In the genomic region with DNA sequence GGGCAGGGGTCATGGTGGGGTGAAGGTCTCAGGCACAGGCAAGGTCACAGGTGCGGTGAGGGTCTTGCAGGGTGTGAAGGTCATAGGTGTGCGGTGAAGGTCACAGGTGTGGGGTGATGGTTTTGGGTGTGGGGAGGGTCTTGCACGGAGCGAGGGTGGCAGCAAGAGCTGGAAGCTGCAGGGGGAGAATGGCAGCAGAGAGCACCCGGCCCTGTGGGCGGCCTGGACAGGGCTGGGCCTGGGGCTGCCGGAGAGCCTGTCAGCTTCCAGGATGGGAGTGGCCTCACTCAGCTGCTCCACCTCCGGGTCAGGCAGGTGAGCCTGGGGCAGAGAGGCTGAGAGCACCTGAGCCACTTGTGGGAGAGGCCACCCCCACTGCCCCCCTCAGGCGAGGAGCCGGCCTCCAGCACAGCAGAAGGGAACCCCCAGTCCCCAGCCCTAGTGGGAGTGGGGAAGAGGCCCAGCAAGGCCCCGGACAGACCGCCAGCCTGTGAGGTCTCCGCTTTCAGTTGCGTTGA, we compare ENCODE assay signal across 17 cellular contexts. TPM values are rescaled to one million over a fixed set of nuclear protein-coding genes. Genes with fewer than 3 reads are reported as not detected.
A peak's percentile ranks its signal among the peaks of the same experiment; 100 is the strongest.
DNase-seq lines count a peak whose midpoint lies in the region; ATAC-seq and TF ChIP-seq lines count a peak whose summit lies in the region.
"Had no signal": no experiment of that assay in that cellular context is flagged by ENCODE, and none has a peak within 500 bp of the region (broad histone marks: within the 10 kb centered on the region; RNA-seq: fewer than 3 reads in every experiment).

No MANE protein-coding gene starts in this region.

- H3K27ac Mint-ChIP-seq in natural killer cell treated with Interleukin-12 subunit alpha and Interleukin-12 subunit beta and Interleukin-15 and Interleukin-18, amount 100 ng/mL, for 72 hours = no peak overlapping the region
- H3K27ac Mint-ChIP-seq in natural killer cell = no peak overlapping the region

- no peaks in the 10 kb centered on the region for H3K36me3 Mint-ChIP-seq in natural killer cell treated with Interleukin-12 subunit alpha and Interleukin-12 subunit beta and Interleukin-15 and Interleukin-18, amount 100 ng/mL, for 72 hours
- no peaks in the 10 kb centered on the region for H3K36me3 Mint-ChIP-seq in natural killer cell

- H3K36me3 ChIP-seq in body of pancreas (replicated peaks in 1 of 2; ENCODE audit: insufficient read depth in 1 of 2, low read depth in 2 of 2) = no peaks in the 10 kb centered on the region
- H3K36me3 ChIP-seq in lower lobe of right lung = peaks cover under 1% of the 10 kb centered on the region
- no peaks in the 10 kb centered on the region for H3K36me3 ChIP-seq in aorta (ENCODE audit: control insufficient read depth in 1 of 2, insufficient read depth in 2 of 2, low read length in 1 of 2)

- no peaks in the 10 kb centered on the region for H3K9me3 Mint-ChIP-seq in natural killer cell treated with Interleukin-12 subunit alpha and Interleukin-12 subunit beta and Interleukin-15 and Interleukin-18, amount 100 ng/mL, for 72 hours
- H3K9me3 Mint-ChIP-seq in natural killer cell = no peaks in the 10 kb centered on the region
- H3K9me3 Mint-ChIP-seq: naive thymus-derived CD4-positive, alpha-beta T cell had no signal

- no peaks in the 10 kb centered on the region for H3K27me3 Mint-ChIP-seq in natural killer cell treated with Interleukin-12 subunit alpha and Interleukin-12 subunit beta and Interleukin-15 and Interleukin-18, amount 100 ng/mL, for 72 hours
- H3K27me3 Mint-ChIP-seq in natural killer cell (ENCODE audit: low read depth in 2 of 2) = no peaks in the 10 kb centered on the region
- H3K27me3 Mint-ChIP-seq: naive thymus-derived CD4-positive, alpha-beta T cell had no signal

- H3K27me3 ChIP-seq in body of pancreas (no peaks in the 10 kb centered on the region), lower lobe of right lung (ENCODE audit: low read depth) (no peaks in the 10 kb centered on the region), aorta (ENCODE audit: control insufficient read depth in 1 of 2, insufficient read depth in 2 of 2, low read length in 1 of 2) (no peaks in the 10 kb centered on the region)
- H3K27me3 ChIP-seq: esophagus muscularis mucosa had no signal

- WGBS in body of pancreas, 2 donors = 67 to 75% methylated on average over 8 to 14 of the region's 14 CpGs
- WGBS in aorta, 2 donors = 83 to 92% methylated on average over 14 of the region's 14 CpGs

- no peaks in the 10 kb centered on the region for H3K9me3 ChIP-seq in body of pancreas
- no peaks in the 10 kb centered on the region for H3K9me3 ChIP-seq in lower lobe of right lung
- no peaks in the 10 kb centered on the region for H3K9me3 ChIP-seq in aorta (ENCODE audit: control insufficient read depth, low read length)
- H3K9me3 ChIP-seq: esophagus muscularis mucosa had no signal

- no peak overlapping the region for H3K4me3 Mint-ChIP-seq in natural killer cell treated with Interleukin-12 subunit alpha and Interleukin-12 subunit beta and Interleukin-15 and Interleukin-18, amount 100 ng/mL, for 72 hours
- no peak overlapping the region for H3K4me3 Mint-ChIP-seq in natural killer cell
- H3K4me3 Mint-ChIP-seq: naive thymus-derived CD4-positive, alpha-beta T cell had no signal

- peaks cover 0 to 6% of the 10 kb centered on the region in 2 donors for H3K4me1 Mint-ChIP-seq in natural killer cell treated with Interleukin-12 subunit alpha and Interleukin-12 subunit beta and Interleukin-15 and Interleukin-18, amount 100 ng/mL, for 72 hours (ENCODE audit: low read depth in 2 of 2)
- peaks cover 6 to 8% of the 10 kb centered on the region in 2 donors for H3K4me1 Mint-ChIP-seq in natural killer cell
- H3K4me1 Mint-ChIP-seq: naive thymus-derived CD4-positive, alpha-beta T cell had no signal

- intact Hi-C loops in natural killer cell (cut with micrococcal nuclease) (no loop called here), body of pancreas (cut with DNase I) (no loop called here), lower lobe of right lung (cut with DNase I) (no loop called here), aorta (cut with DNase I) (no loop called here)

- TF ChIP-seq CTCF in natural killer cell (IDR thresholded peaks at IDR 0.05) = no peak
- no peak for TF ChIP-seq CTCF in body of pancreas (IDR thresholded peaks at IDR 0.05)
- TF ChIP-seq CTCF in lower lobe of right lung (IDR thresholded peaks at IDR 0.05) = no peak
- no peak for TF ChIP-seq CTCF in GM13976 (IDR thresholded peaks at IDR 0.05; ENCODE audit: borderline replicate concordance, control extremely low read depth, extremely low read depth, insufficient read depth, missing control alignments)

- in situ Hi-C loops in GM13976 (cut with MboI; ENCODE audit: low sequenced_read_pairs, unreplicated experiment) = no loop called here

- ATAC-seq in natural killer cell treated with Interleukin-12 subunit alpha and Interleukin-12 subunit beta and Interleukin-15 and Interleukin-18, amount 100 ng/mL, for 72 hours = no peak
- ATAC-seq in natural killer cell (no peak), body of pancreas (peak; percentile 45), lower lobe of right lung (peak; percentile 88 to 91), aorta (ENCODE audit: low FRiP score) (no peak), GM19035 (IDR thresholded peaks at IDR 0.05; ENCODE audit: unreplicated experiment) (no peak)
- ATAC-seq: left lobe of liver; naive thymus-derived CD4-positive, alpha-beta T cell had no signal

- H3K4me1 ChIP-seq in body of pancreas (no peaks in the 10 kb centered on the region), lower lobe of right lung (no peaks in the 10 kb centered on the region), aorta (ENCODE audit: control insufficient read depth in 1 of 2, insufficient read depth in 2 of 2, low read length in 2 of 2) (no peaks in the 10 kb centered on the region)
- H3K4me1 ChIP-seq: esophagus muscularis mucosa had no signal

- H3K27ac ChIP-seq in body of pancreas = peak overlapping the region in 2 of 4 donors; percentile 34 to 35
- H3K27ac ChIP-seq in lower lobe of right lung = peak overlapping the region; percentile 74
- H3K27ac ChIP-seq in aorta (ENCODE audit: low read depth in 1 of 2, low read length in 2 of 2) = no peak overlapping the region
- H3K27ac ChIP-seq: esophagus muscularis mucosa had no signal

- no peak overlapping the region for H3K4me3 ChIP-seq in body of pancreas
- H3K4me3 ChIP-seq in lower lobe of right lung = peak overlapping the region; percentile 39
- H3K4me3 ChIP-seq in aorta (ENCODE audit: low read length in 2 of 2) = no peak overlapping the region
- H3K4me3 ChIP-seq: esophagus muscularis mucosa had no signal

- peak in 1 of 3 donors; percentile 19 for TF ChIP-seq POLR2A in body of pancreas (IDR thresholded peaks at IDR 0.05)

- DNase-seq in natural killer cell treated with Interleukin-12 subunit alpha and Interleukin-12 subunit beta and Interleukin-15 and Interleukin-18, amount 100 ng/mL, for 72 hours (ENCODE audit: low spot score) = peak; percentile 49
- DNase-seq in natural killer cell = no peak
- DNase-seq in body of pancreas = peak; percentile 10 to 38 (median 32)
- DNase-seq in lower lobe of right lung = peak; percentile 79
- DNase-seq in aorta = peak; percentile 36 to 43
- no peak for DNase-seq in effector CD8-positive, alpha-beta T cell (lab: John Stamatoyannopoulos, UW)
- DNase-seq in GM13976 (ENCODE audit: low spot score) = no peak
- DNase-seq: activated CD8-positive, alpha-beta memory T cell treated with anti-CD3 and anti-CD28 coated beads, Interleukin-2, amount 50 U/mL, for 4 hours; activated naive CD4-positive, alpha-beta T cell; dermis blood vessel endothelial cell; naive thymus-derived CD4-positive, alpha-beta T cell; NCI-H2227 treated with DMSO at 0.1 percent for 48 hours; SHP77; substantia nigra had no signal

RNA-seq across cellular contexts. Expression of a gene that starts 1.5 kb away (rescaled TPM):
- 1 to 10 TPM; 1.8 to 2.0 TPM for total RNA-seq in natural killer cell treated with Interleukin-12 subunit alpha and Interleukin-12 subunit beta and Interleukin-15 and Interleukin-18, amount 100 ng/mL, for 72 hours
- total RNA-seq in natural killer cell (1 to 10 TPM in 2 of 3 donors, under 1 TPM in 1; 0.54 to 2.2 (median 1.8) TPM), body of pancreas (1 to 10 TPM; 2.6 to 3.6 TPM), lower lobe of right lung (1.9 TPM), aorta (1 to 10 TPM; 1.9 to 3.5 TPM)
- polyA plus RNA-seq in aorta = under 1 TPM in 1 of 2 donors, not detected in 1; 0.33 TPM
- polyA plus RNA-seq: naive thymus-derived CD4-positive, alpha-beta T cell had no signal

RNA-seq across cellular contexts. Expression of a gene that starts 42.3 kb away (rescaled TPM):
- 1 to 10 TPM; 1.9 to 7.0 TPM for total RNA-seq in natural killer cell treated with Interleukin-12 subunit alpha and Interleukin-12 subunit beta and Interleukin-15 and Interleukin-18, amount 100 ng/mL, for 72 hours
- total RNA-seq in natural killer cell (10 to 100 TPM; 10.5 to 12.3 (median 10.6) TPM), body of pancreas (10 to 100 TPM in 1 of 2 donors, 1 to 10 TPM in 1; 9.1 to 12.5 TPM), lower lobe of right lung (59.5 TPM), aorta (10 to 100 TPM; 23.9 to 40.4 TPM)
- 10 to 100 TPM; 10.3 to 28.2 TPM for polyA plus RNA-seq in aorta

Comparison
In these comparisons a context has a peak if more than half of its experiments do, and no peak if none do; other contexts are left out.
1. DNase-seq: peak in natural killer cell treated with Interleukin-12 subunit alpha and Interleukin-12 subunit beta and Interleukin-15 and Interleukin-18, amount 100 ng/mL, for 72 hours (single experiment), body of pancreas (4 of 4), lower lobe of right lung (single experiment) and aorta (2 of 2); none in natural killer cell (single experiment), effector CD8-positive, alpha-beta T cell (single experiment) and GM13976 (single experiment).
2. ATAC-seq: peak in body of pancreas (single experiment) and lower lobe of right lung (2 of 2); none in natural killer cell treated with Interleukin-12 subunit alpha and Interleukin-12 subunit beta and Interleukin-15 and Interleukin-18, amount 100 ng/mL, for 72 hours (0 of 2), natural killer cell (0 of 3), aorta (single experiment) and GM19035 (single experiment).